ENCODE assay signal across 8 cellular contexts in the genomic region with DNA sequence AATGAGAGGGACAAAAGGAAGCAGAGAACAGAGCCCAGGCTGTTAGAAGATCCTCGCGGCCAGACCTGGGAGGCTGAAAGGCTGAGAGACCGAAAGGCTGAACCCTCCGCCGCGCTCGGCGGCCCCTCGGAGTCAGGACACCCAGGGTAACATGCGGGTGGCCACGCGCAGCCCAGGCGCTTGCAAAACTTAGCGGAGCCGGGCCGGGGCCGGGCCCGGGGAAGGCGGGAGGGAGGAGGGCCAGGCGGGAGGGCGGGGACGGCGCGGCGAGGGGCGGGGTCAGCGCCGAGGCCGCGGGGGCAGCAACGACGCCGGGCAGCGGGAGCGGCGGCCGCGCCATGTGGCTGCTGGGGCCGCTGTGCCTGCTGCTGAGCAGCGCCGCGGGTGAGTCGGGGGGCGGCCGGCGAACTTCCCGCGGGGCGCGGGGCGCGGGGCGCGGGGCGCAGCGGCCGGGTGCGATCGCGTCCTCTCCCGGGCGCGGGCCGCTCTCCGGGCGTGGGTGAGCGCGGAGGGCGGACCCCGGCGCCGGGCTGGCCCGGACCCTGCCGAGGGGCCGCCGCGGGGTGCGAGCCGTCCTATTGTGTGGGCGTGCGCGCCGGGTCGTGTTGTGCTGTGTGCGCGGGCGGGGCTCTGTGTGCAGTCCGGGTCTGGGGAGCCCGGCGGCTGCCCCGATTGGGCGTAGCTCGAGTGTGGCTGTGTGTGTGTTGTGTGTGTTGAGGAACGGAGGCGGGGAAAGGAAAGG. TPM values are rescaled to one million over a fixed set of nuclear protein-coding genes. Genes with fewer than 3 reads are reported as not detected.
DNase-seq lines count a peak whose midpoint lies in the region; ATAC-seq and TF ChIP-seq lines count a peak whose summit lies in the region.

A gene with protein sequence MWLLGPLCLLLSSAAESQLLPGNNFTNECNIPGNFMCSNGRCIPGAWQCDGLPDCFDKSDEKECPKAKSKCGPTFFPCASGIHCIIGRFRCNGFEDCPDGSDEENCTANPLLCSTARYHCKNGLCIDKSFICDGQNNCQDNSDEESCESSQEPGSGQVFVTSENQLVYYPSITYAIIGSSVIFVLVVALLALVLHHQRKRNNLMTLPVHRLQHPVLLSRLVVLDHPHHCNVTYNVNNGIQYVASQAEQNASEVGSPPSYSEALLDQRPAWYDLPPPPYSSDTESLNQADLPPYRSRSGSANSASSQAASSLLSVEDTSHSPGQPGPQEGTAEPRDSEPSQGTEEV (plus strand): TSS at position 302 of the 742 bp plus-strand sequence. CDS start 37 bp downstream, at position 339.

- DNase-seq in DMS 273 (lab: John Stamatoyannopoulos, UW; ENCODE audit: unreplicated experiment), result peak; percentile 87
- DNase-seq in SK-N-SH, result peak; percentile 94
- peak; percentile 88 for DNase-seq in astrocyte of the hippocampus (ENCODE audit: low read depth, low spot score)
- peak; percentile 74 for DNase-seq in hepatic stellate cell (ENCODE audit: low spot score)
- DNase-seq in prostate gland (ENCODE audit: low spot score), result peak; percentile 75

- 0 out of 2 replicates have a peak within 1 kb of the TSS, but pooled peaks have one; percentile 14 for H3K27ac ChIP-seq in KMS-11
- peak within 1 kb of the TSS; percentile 65 to 88 for H3K27ac ChIP-seq in SK-N-SH (ENCODE audit: low read depth in 2 of 2, low read length in 1 of 2)
- H3K27ac ChIP-seq in prostate gland, result peak within 1 kb of the TSS; percentile 83 to 86

- H3K9me3 ChIP-seq in SK-N-SH, result no peaks in the 10 kb centered on the region
- H3K9me3 ChIP-seq in prostate gland, result no peaks in the 10 kb centered on the region

- CTCF ChIA-PET in SK-N-SH (lab: Yijun Ruan, JAX), result interaction anchor here (1.2 to 1.3 kb wide), 3 partner anchors 30 to 140 kb away, joined by 3 to 7 read pairs (median 4); no protein-coding TSS in a partner anchor

- no peaks in the 10 kb centered on the region for H3K9me2 ChIP-seq in SK-N-SH

- POLR2A ChIA-PET in SK-N-SH (lab: Yijun Ruan, JAX), result interaction anchor here (1.1 kb wide), 1 partner anchor 25 kb away, joined by 3 read pairs; no protein-coding TSS in a partner anchor

- H3K4me1 ChIP-seq in KMS-11 (ENCODE audit: low read depth, poor library complexity, severe bottlenecking) (peaks cover 10% of the 10 kb centered on the region), SK-N-SH (ENCODE audit: control insufficient read depth in 1 of 2, insufficient read depth in 2 of 2, low read depth in 1 of 2, low read length in 1 of 2) (peaks cover 12% of the 10 kb centered on the region in 2 experiments; a peak in 2 of 4 replicates), prostate gland (replicated peaks) (peaks cover 4% of the 10 kb centered on the region)

- H3K36me3 ChIP-seq in KMS-11 (ENCODE audit: insufficient read depth) (no peaks in the 10 kb centered on the region), SK-N-SH (replicated peaks in 1 of 2; ENCODE audit: control insufficient read depth in 1 of 2, insufficient read depth in 2 of 2, low read length in 1 of 2) (no peaks in the 10 kb centered on the region), prostate gland (no peaks in the 10 kb centered on the region)

- peak; percentile 24 for TF ChIP-seq POLR2A in prostate gland (IDR thresholded peaks at IDR 0.05)

- H4K20me1 ChIP-seq in KMS-11 (ENCODE audit: insufficient read depth) (no peaks in the 10 kb centered on the region), SK-N-SH (ENCODE audit: insufficient read depth) (peaks cover 12% of the 10 kb centered on the region; the same call in 1 of the 2 replicates)

- H3F3A ChIP-seq in SK-N-SH (replicated peaks; ENCODE audit: insufficient read depth), result no peaks in the 10 kb centered on the region

- ATAC-seq in GM21576 (IDR thresholded peaks at IDR 0.05; ENCODE audit: unreplicated experiment) (peak; percentile 61), GM18517 (IDR thresholded peaks at IDR 0.05; ENCODE audit: unreplicated experiment) (no peak)

- 2% methylated on average over 26 of the region's 95 CpGs for WGBS in SK-N-SH (ENCODE audit: low lambda C conversion rate)
- under 1% methylated on average over 22 of the region's 95 CpGs for WGBS in prostate gland

- TF ChIP-seq RAD21 in SK-N-SH (IDR thresholded peaks at IDR 0.05; ENCODE audit: low read length), result no peak

- H3K79me2 ChIP-seq in KMS-11 (ENCODE audit: insufficient read depth, low read depth) (no peaks in the 10 kb centered on the region), SK-N-SH (ENCODE audit: insufficient read depth) (peaks cover 42% of the 10 kb centered on the region)

- no peak for TF ChIP-seq CTCF in KMS-11 (conservative IDR thresholded peaks at IDR 0.05; ENCODE audit: low read depth, low read length)
- no peak for TF ChIP-seq CTCF in SK-N-SH (IDR thresholded peaks at IDR 0.05)
- no peak for TF ChIP-seq CTCF in prostate gland (IDR thresholded peaks at IDR 0.05)

- H3K4me3 ChIP-seq in KMS-11 (IDR thresholded peaks at IDR 0.05; ENCODE audit: insufficient read depth, low read depth, low read length), result no peak within 1 kb of the TSS
- peak within 1 kb of the TSS; percentile 53 to 73 for H3K4me3 ChIP-seq in SK-N-SH (ENCODE audit: low read depth in 2 of 2, low read length in 1 of 2)
- peak within 1 kb of the TSS; percentile 59 to 64 for H3K4me3 ChIP-seq in prostate gland

- H2AFZ ChIP-seq in KMS-11 (ENCODE audit: low read depth) (peak within 1 kb of the TSS; percentile 83), SK-N-SH (ENCODE audit: low read depth) (peak within 1 kb of the TSS; percentile 98)

- no peak for TF ChIP-seq EP300 in SK-N-SH (IDR thresholded peaks at IDR 0.05; ENCODE audit: borderline replicate concordance in 1 of 2, low read depth in 1 of 2, low read length in 1 of 2)

- peak within 1 kb of the TSS; percentile 72; the same call in 1 of the 2 replicates for H3K9ac ChIP-seq in KMS-11
- peak within 1 kb of the TSS; percentile 77 for H3K9ac ChIP-seq in SK-N-SH

- H3K27me3 ChIP-seq in KMS-11 (ENCODE audit: insufficient read depth, low read depth), result no peaks in the 10 kb centered on the region
- H3K27me3 ChIP-seq in SK-N-SH (ENCODE audit: insufficient read depth), result no peaks in the 10 kb centered on the region
- H3K27me3 ChIP-seq in prostate gland (replicated peaks; ENCODE audit: insufficient read depth), result no peaks in the 10 kb centered on the region

- peak within 1 kb of the TSS; percentile 89 for H3K4me2 ChIP-seq in KMS-11
- peak within 1 kb of the TSS; percentile 98 for H3K4me2 ChIP-seq in SK-N-SH

- intact Hi-C loops in prostate gland (cut with DNase I), result no loop called here

TF ChIP-seq in SK-N-SH, 30 proteins besides CTCF, POLR2A, EP300 and RAD21 (continues in another document):
- peak; percentile 71; the same call in 1 of the 2 replicates for TF ChIP-seq SIN3A (IDR thresholded peaks at IDR 0.05; ENCODE audit: borderline replicate concordance, low read depth, low read length)
- TF ChIP-seq, protein P1, sequence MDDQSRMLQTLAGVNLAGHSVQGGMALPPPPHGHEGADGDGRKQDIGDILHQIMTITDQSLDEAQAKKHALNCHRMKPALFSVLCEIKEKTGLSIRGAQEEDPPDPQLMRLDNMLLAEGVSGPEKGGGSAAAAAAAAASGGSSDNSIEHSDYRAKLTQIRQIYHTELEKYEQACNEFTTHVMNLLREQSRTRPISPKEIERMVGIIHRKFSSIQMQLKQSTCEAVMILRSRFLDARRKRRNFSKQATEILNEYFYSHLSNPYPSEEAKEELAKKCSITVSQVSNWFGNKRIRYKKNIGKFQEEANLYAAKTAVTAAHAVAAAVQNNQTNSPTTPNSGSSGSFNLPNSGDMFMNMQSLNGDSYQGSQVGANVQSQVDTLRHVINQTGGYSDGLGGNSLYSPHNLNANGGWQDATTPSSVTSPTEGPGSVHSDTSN (IDR thresholded peaks at IDR 0.05), result no peak
- peak; percentile 43; the same call in 1 of the 2 replicates for TF ChIP-seq TAF1 (IDR thresholded peaks at IDR 0.05; ENCODE audit: borderline replicate concordance, low read depth, low read length)
- peak; percentile 6; the same call in 1 of the 2 replicates for TF ChIP-seq SMC3 (IDR thresholded peaks at IDR 0.05; ENCODE audit: low read depth, low read length)
- TF ChIP-seq, protein P2, sequence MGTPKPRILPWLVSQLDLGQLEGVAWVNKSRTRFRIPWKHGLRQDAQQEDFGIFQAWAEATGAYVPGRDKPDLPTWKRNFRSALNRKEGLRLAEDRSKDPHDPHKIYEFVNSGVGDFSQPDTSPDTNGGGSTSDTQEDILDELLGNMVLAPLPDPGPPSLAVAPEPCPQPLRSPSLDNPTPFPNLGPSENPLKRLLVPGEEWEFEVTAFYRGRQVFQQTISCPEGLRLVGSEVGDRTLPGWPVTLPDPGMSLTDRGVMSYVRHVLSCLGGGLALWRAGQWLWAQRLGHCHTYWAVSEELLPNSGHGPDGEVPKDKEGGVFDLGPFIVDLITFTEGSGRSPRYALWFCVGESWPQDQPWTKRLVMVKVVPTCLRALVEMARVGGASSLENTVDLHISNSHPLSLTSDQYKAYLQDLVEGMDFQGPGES (IDR thresholded peaks at IDR 0.05; ENCODE audit: low read depth, low read length), result no peak
- TF ChIP-seq, protein P3, sequence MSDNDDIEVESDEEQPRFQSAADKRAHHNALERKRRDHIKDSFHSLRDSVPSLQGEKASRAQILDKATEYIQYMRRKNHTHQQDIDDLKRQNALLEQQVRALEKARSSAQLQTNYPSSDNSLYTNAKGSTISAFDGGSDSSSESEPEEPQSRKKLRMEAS (IDR thresholded peaks at IDR 0.05; ENCODE audit: low read depth), result peak; percentile 79
- TF ChIP-seq, protein P4, sequence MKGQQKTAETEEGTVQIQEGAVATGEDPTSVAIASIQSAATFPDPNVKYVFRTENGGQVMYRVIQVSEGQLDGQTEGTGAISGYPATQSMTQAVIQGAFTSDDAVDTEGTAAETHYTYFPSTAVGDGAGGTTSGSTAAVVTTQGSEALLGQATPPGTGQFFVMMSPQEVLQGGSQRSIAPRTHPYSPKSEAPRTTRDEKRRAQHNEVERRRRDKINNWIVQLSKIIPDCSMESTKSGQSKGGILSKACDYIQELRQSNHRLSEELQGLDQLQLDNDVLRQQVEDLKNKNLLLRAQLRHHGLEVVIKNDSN (IDR thresholded peaks at IDR 0.05; ENCODE audit: borderline replicate concordance, low read depth), result no peak
- TF ChIP-seq, protein P5, sequence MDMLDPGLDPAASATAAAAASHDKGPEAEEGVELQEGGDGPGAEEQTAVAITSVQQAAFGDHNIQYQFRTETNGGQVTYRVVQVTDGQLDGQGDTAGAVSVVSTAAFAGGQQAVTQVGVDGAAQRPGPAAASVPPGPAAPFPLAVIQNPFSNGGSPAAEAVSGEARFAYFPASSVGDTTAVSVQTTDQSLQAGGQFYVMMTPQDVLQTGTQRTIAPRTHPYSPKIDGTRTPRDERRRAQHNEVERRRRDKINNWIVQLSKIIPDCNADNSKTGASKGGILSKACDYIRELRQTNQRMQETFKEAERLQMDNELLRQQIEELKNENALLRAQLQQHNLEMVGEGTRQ (IDR thresholded peaks at IDR 0.05; ENCODE audit: borderline replicate concordance, low read depth, low read length), result no peak
- TF ChIP-seq MXI1 (IDR thresholded peaks at IDR 0.05; ENCODE audit: low read depth, low read length), result peak; percentile 66

RNA-seq across cellular contexts. Expression of the gene that starts here (rescaled TPM):
- polyA plus RNA-seq in SK-N-SH (2012; rRNA removed), result 10.6 and 11.0 TPM in 2 replicates
- polyA plus RNA-seq in SK-N-SH (2012; cell fraction: cytosol; rRNA removed), result 9.4 and 10.9 TPM in 2 replicates
- 6.1 and 10.9 TPM in 2 replicates for polyA plus RNA-seq in SK-N-SH (2012; cell fraction: nucleus; rRNA removed)
- 10 to 100 TPM; 30.8 to 42.5 TPM for total RNA-seq in prostate gland

Comparison
In these comparisons a context has a peak if more than half of its experiments do, and no peak if none do; other contexts are left out.
1. H3K27ac ChIP-seq: peak in every context shown above with its lines; median percentile 84 in prostate gland; 76 in SK-N-SH; 14 in KMS-11.